In the genomic region with DNA sequence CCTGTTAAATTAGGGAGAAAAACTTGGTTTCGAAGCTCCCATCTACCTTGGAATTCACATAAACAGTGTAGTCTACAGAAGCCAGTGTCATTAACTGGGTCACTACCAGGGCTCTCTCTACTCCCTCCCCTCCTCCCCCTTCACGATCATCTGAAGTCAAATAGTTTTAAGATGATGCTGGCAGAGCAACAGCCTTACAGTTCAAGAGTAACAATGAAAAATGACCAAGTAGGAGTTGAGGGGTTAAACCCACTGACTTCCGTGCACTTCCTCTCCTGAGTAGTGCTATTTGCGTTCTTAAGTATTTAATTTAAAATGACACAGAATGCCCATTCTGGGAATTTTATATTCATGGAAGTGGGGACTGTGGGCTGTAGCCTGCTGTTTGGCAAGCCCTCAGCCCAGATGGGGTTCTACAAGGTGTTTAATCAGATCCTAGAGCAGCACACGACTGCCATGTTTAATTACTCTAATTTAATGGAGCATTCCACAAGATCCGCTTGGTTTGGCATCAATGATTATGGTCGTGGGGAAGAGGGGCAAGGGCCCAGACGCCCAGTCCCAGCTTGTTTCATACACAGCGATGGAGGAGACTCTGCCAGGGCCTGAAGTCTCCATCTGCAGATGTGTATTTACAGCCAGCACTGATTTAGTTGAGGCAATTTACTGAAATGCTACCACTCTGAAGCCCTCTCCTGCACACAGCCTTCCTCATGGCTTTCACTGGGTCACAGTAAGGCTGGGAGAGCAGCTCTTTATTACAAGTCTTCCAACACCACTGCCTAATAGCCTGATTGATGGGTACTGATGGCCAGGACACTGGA, we compare ENCODE assay signal across 25 cellular contexts.
DNase-seq lines count a peak whose midpoint lies in the region; ATAC-seq and TF ChIP-seq lines count a peak whose summit lies in the region.
"Had no signal": no experiment of that assay in that cellular context is flagged by ENCODE, and none has a peak within 500 bp of the region (broad histone marks: within the 10 kb centered on the region; RNA-seq: fewer than 3 reads in every experiment).

No MANE protein-coding gene starts in this region.

- H3K9me3 ChIP-seq in left lung: no peaks in the 10 kb centered on the region
- H3K9me3 ChIP-seq: psoas muscle had no signal

- H3K4me2 ChIP-seq in GM23338: 0 out of 2 replicates have a peak overlapping the region, but pooled peaks have one; percentile 23

- TF ChIP-seq CTCF in GM23338 (conservative IDR thresholded peaks at IDR 0.05; ENCODE audit: low read depth in 2 of 2) (no peak), left lung (IDR thresholded peaks at IDR 0.05) (no peak)

- no peaks in the 10 kb centered on the region for H3K36me3 Mint-ChIP-seq in GM23338 (ENCODE audit: low read depth)

- ATAC-seq in GM23338 (peak; percentile 56), HG03520 (IDR thresholded peaks at IDR 0.05; ENCODE audit: unreplicated experiment) (no peak), HG03521 (IDR thresholded peaks at IDR 0.05; ENCODE audit: unreplicated experiment) (no peak), left lung (no peak)
- ATAC-seq: activated CD8-positive, alpha-beta T cell treated with anti-CD3 and anti-CD28 coated beads for 36 hours; left lobe of liver; Panc1; stimulated activated naive CD8-positive, alpha-beta T cell treated with anti-CD3 and anti-CD28 coated beads, Interleukin-15, amount 100 ng/mL, for 72 hours had no signal

- H3K4me3 Mint-ChIP-seq in GM23338: no peak overlapping the region
- H3K4me3 Mint-ChIP-seq: activated CD8-positive, alpha-beta T cell treated with anti-CD3 and anti-CD28 coated beads for 36 hours; neural crest cell; stimulated activated naive CD8-positive, alpha-beta T cell treated with anti-CD3 and anti-CD28 coated beads, Interleukin-15, amount 100 ng/mL, for 72 hours; T-helper 2 cell treated with Interferon-gamma antibody and Interleukin-4, amounts not matched to agents 5 μg/mL and 100 μg/mL, for 36 hours had no signal

- H3K4me1 ChIP-seq in GM23338 (ENCODE audit: insufficient read depth) (peaks cover 7% of the 10 kb centered on the region), left lung (no peaks in the 10 kb centered on the region)
- H3K4me1 ChIP-seq: psoas muscle had no signal

- DNase-seq in GM23338 (ENCODE audit: low spot score): no peak
- peak; percentile 73 for DNase-seq in SK-N-DZ (ENCODE audit: low spot score)
- DNase-seq in glomerular visceral epithelial cell (ENCODE audit: extremely low spot score): peak; percentile 15
- peak; percentile 25 for DNase-seq in retina
- DNase-seq in left lung: no peak
- no peak for DNase-seq in caudate nucleus (lab: John Stamatoyannopoulos, UW)
- DNase-seq: activated CD4-positive, CD25-positive, alpha-beta regulatory T cell; activated CD8-positive, alpha-beta T cell treated with anti-CD3 and anti-CD28 coated beads for 36 hours; activated naive CD4-positive, alpha-beta T cell; AML-193; amniotic stem cell; central memory CD4-positive, alpha-beta T cell; NCI-H1930; NCI-H446 treated with DMSO at 0.1 percent for 48 hours; psoas muscle; stimulated activated CD4-positive, alpha-beta T cell treated with anti-CD3 and anti-CD28 coated beads, Interleukin-4, amount 100 ng/mL, for 24 hours; stimulated activated naive CD8-positive, alpha-beta T cell treated with anti-CD3 and anti-CD28 coated beads, Interleukin-15, amount 100 ng/mL, for 72 hours; trophoblast cell had no signal

- H3K27ac Mint-ChIP-seq in GM23338: no peak overlapping the region
- H3K27ac Mint-ChIP-seq: activated CD8-positive, alpha-beta T cell treated with anti-CD3 and anti-CD28 coated beads for 36 hours; stimulated activated naive CD8-positive, alpha-beta T cell treated with anti-CD3 and anti-CD28 coated beads, Interleukin-15, amount 100 ng/mL, for 72 hours; T-helper 2 cell treated with Interferon-gamma antibody and Interleukin-4, amounts not matched to agents 5 μg/mL and 100 μg/mL, for 36 hours had no signal

- H3K27me3 Mint-ChIP-seq in GM23338 (ENCODE audit: insufficient read depth, low read depth, poor library complexity): peaks cover 2% of the 10 kb centered on the region
- H3K27me3 Mint-ChIP-seq: stimulated activated naive CD8-positive, alpha-beta T cell treated with anti-CD3 and anti-CD28 coated beads, Interleukin-15, amount 100 ng/mL, for 72 hours had no signal

- no peaks in the 10 kb centered on the region for H3F3A ChIP-seq in GM23338 (replicated peaks; ENCODE audit: low read depth)

- no peaks in the 10 kb centered on the region for H3K27me3 ChIP-seq in GM23338 (ENCODE audit: insufficient read depth)
- H3K27me3 ChIP-seq in left lung: no peaks in the 10 kb centered on the region

- peaks cover 18% of the 10 kb centered on the region for H3K4me1 Mint-ChIP-seq in GM23338
- H3K4me1 Mint-ChIP-seq: stimulated activated naive CD8-positive, alpha-beta T cell treated with anti-CD3 and anti-CD28 coated beads, Interleukin-15, amount 100 ng/mL, for 72 hours had no signal

- H3K4me3 ChIP-seq in GM23338 (no peak overlapping the region), left lung (no peak overlapping the region)
- H3K4me3 ChIP-seq: psoas muscle, SK-N-MC had no signal

- no peaks in the 10 kb centered on the region for H4K20me1 ChIP-seq in GM23338 (replicated peaks; ENCODE audit: insufficient read depth)

- H3K27ac ChIP-seq in GM23338 (ENCODE audit: low read depth): no peak overlapping the region
- H3K27ac ChIP-seq in left lung: no peak overlapping the region
- no peak overlapping the region for H3K27ac ChIP-seq in caudate nucleus (ENCODE audit: low read depth, low read length)
- H3K27ac ChIP-seq: psoas muscle, SK-N-MC had no signal

- no peaks in the 10 kb centered on the region for H3K9me3 Mint-ChIP-seq in GM23338
- H3K9me3 Mint-ChIP-seq: activated CD8-positive, alpha-beta T cell treated with anti-CD3 and anti-CD28 coated beads for 36 hours; stimulated activated naive CD8-positive, alpha-beta T cell treated with anti-CD3 and anti-CD28 coated beads, Interleukin-15, amount 100 ng/mL, for 72 hours; T-helper 2 cell treated with Interferon-gamma antibody and Interleukin-4, amounts not matched to agents 5 μg/mL and 100 μg/mL, for 36 hours had no signal

- intact Hi-C loops in left lung (cut with DNase I): no loop called here

- peak overlapping the region; percentile 29; the same call in 1 of the 2 replicates for H2AFZ ChIP-seq in GM23338

- H3K9me2 ChIP-seq in GM23338 (ENCODE audit: insufficient read depth): peaks cover 28% of the 10 kb centered on the region

- no peaks in the 10 kb centered on the region for H3K79me2 ChIP-seq in GM23338 (replicated peaks; ENCODE audit: insufficient read depth)

- H3K36me3 ChIP-seq in GM23338 (ENCODE audit: insufficient read depth) (no peaks in the 10 kb centered on the region), left lung (peaks cover 0 to 20% of the 10 kb centered on the region in 2 donors)

TF ChIP-seq in GM23338, 12 proteins besides CTCF, POLR2A, EP300 and RAD21 (continues in another document):
- TF ChIP-seq EZH2phosphoT487 (IDR thresholded peaks at IDR 0.05; ENCODE audit: unreplicated experiment) (no peak), ZNF114 (CRISPR knock-in tag; IDR thresholded peaks at IDR 0.05) (no peak), POLR2AphosphoS5 (IDR thresholded peaks at IDR 0.05; ENCODE audit: low read depth) (no peak), EZH2 (IDR thresholded peaks at IDR 0.05; ENCODE audit: low read depth, unreplicated experiment) (no peak), ETS1 (IDR thresholded peaks at IDR 0.05) (no peak), REST (IDR thresholded peaks at IDR 0.05; ENCODE audit: unreplicated experiment) (no peak), NANOG (IDR thresholded peaks at IDR 0.05; ENCODE audit: borderline replicate concordance) (no peak)

Comparison
In these comparisons a context has a peak if more than half of its experiments do, and no peak if none do; other contexts are left out.
1. DNase-seq: peak in SK-N-DZ (single experiment), glomerular visceral epithelial cell (single experiment) and retina (single experiment); none in GM23338 (single experiment), left lung (0 of 2) and caudate nucleus (0 of 61).